Comparison of ENCODE assay signal across 24 cellular contexts in the genomic region with DNA sequence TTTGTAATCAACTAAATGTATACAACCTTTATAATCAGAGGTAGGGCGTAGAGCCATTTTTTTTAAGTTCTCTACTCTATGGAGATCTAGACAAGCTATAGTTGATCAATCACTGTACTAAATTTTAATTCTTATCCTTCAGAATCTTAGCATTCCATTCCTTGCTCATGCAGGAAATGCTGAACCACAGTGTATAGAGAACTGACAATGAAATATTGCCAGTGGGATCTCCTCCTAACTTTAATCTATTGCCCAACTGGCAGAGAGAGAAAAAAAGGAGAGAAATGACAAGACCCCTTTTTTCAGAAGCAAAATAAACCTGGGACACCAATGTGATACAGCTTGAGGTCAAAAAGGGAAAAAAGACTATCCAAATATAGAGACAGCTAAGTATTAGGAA. TPM values are rescaled to one million over a fixed set of nuclear protein-coding genes. Genes with fewer than 3 reads are reported as not detected.
DNase-seq lines count a peak whose midpoint lies in the region; FAIRE-seq and TF ChIP-seq lines count a peak whose summit lies in the region.
"Had no signal": no experiment of that assay in that cellular context is flagged by ENCODE, and none has a peak within 500 bp of the region (broad histone marks: within the 10 kb centered on the region; RNA-seq: fewer than 3 reads in every experiment).

No MANE protein-coding gene starts in this region.

- no peaks in the 10 kb centered on the region for H3K27me3 ChIP-seq in endothelial cell of umbilical vein (ENCODE audit: control insufficient read depth in 2 of 2, insufficient read depth in 2 of 2, low read length in 2 of 2)
- H3K27me3 ChIP-seq in WERI-Rb-1 (ENCODE audit: insufficient read depth, low read depth, severe bottlenecking): no peaks in the 10 kb centered on the region

- no peak overlapping the region for H3K9ac ChIP-seq in endothelial cell of umbilical vein (replicated peaks; ENCODE audit: extremely low read depth, insufficient read depth, low read length)

- H3K36me3 ChIP-seq in endothelial cell of umbilical vein (ENCODE audit: control insufficient read depth in 2 of 2, extremely low read depth in 1 of 2, insufficient read depth in 2 of 2, low read length in 2 of 2): no peaks in the 10 kb centered on the region
- H3K36me3 ChIP-seq in WERI-Rb-1: peaks cover 33% of the 10 kb centered on the region

- no peak overlapping the region for H3K4me3 ChIP-seq in endothelial cell of umbilical vein (replicated peaks in 1 of 3; ENCODE audit: insufficient read depth in 1 of 3, low read depth in 1 of 3, low read length in 3 of 3)
- no peak overlapping the region for H3K4me3 ChIP-seq in WERI-Rb-1 (ENCODE audit: low read depth, low read length)
- H3K4me3 ChIP-seq: K562, SK-N-MC had no signal

- TF ChIP-seq CTCF in HFFc6 (IDR thresholded peaks at IDR 0.05): no peak
- TF ChIP-seq CTCF in endothelial cell of umbilical vein (IDR thresholded peaks at IDR 0.05; ENCODE audit: extremely low read depth in 1 of 2, insufficient read depth in 1 of 2, low read depth in 1 of 2, low read length in 2 of 2): no peak
- TF ChIP-seq CTCF in WERI-Rb-1 (IDR thresholded peaks at IDR 0.05; ENCODE audit: low read depth, low read length): no peak

- no peaks in the 10 kb centered on the region for H3K9me3 Mint-ChIP-seq in HFFc6
- H3K9me3 Mint-ChIP-seq: CD8-positive, alpha-beta T cell had no signal

- DNase-seq in EH (ENCODE audit: low read depth): peak; percentile 53
- DNase-seq in HFFc6: peak; percentile 26
- DNase-seq in endothelial cell of umbilical vein (ENCODE audit: low read depth, low spot score): no peak
- DNase-seq in iris pigment epithelial cell (ENCODE audit: low read depth): peak; percentile 29
- DNase-seq in GM12892 (ENCODE audit: insufficient read length): no peak
- no peak for DNase-seq in erythroblast (lab: John Stamatoyannopoulos, UW)
- DNase-seq in WERI-Rb-1: no peak
- DNase-seq: C1 segment of cervical spinal cord; CD8-positive, alpha-beta T cell; DND-41; GF-D8; H7; MM.1S; NCI-H1092; NCI-H1436 treated with DMSO at 0.1 percent for 48 hours; NCI-H1930; NCI-H345; NCI-H524; NCI-H774; NK-92 treated with Interleukin-12 subunit alpha and Interleukin-12 subunit beta, amount 100 ng/mL, for 24 hours; SHP77 treated with DMSO at 0.1 percent for 48 hours had no signal

- no peak overlapping the region for H3K4me2 ChIP-seq in endothelial cell of umbilical vein (ENCODE audit: insufficient read depth, low read length)

- H3K27ac ChIP-seq in endothelial cell of umbilical vein (ENCODE audit: insufficient read depth, low read depth, low read length) (no peak overlapping the region), WERI-Rb-1 (no peak overlapping the region)
- H3K27ac ChIP-seq: RWPE1, SK-N-MC had no signal

- no peaks in the 10 kb centered on the region for H3K4me1 ChIP-seq in endothelial cell of umbilical vein (ENCODE audit: control insufficient read depth, extremely low read depth, insufficient read depth, low read length)

- H3K4me3 Mint-ChIP-seq in HFFc6: no peak overlapping the region
- H3K4me3 Mint-ChIP-seq: CD8-positive, alpha-beta T cell had no signal

- intact Hi-C loops in endothelial cell of umbilical vein (cut with micrococcal nuclease): no loop called here

- H3K36me3 Mint-ChIP-seq in HFFc6 (ENCODE audit: low read depth): 0 out of 2 replicates have a peak, but pooled peaks cover 8% of the 10 kb centered on the region

- no peaks in the 10 kb centered on the region for H3K27me3 Mint-ChIP-seq in HFFc6 (ENCODE audit: insufficient read depth)

- no peak overlapping the region for H2AFZ ChIP-seq in endothelial cell of umbilical vein (ENCODE audit: low read depth, low read length)

- no peaks in the 10 kb centered on the region for H3K79me2 ChIP-seq in endothelial cell of umbilical vein (ENCODE audit: control insufficient read depth, insufficient read depth, low read length)

- CTCF ChIA-PET in endothelial cell of umbilical vein (lab: Charles Lee): interaction anchor here (1.5 to 1.7 kb wide), 2 partner anchors 122 to 137 kb away, joined by 4 read pairs; no protein-coding TSS in a partner anchor

- BruUV-seq in endothelial cell of umbilical vein (replicated peaks; lab: Mats Ljungman, UMichigan): no TSS peak

- TF ChIP-seq POLR2A in endothelial cell of umbilical vein (IDR thresholded peaks at IDR 0.05; ENCODE audit: low read depth, low read length) (no peak), GM12892 (IDR thresholded peaks at IDR 0.05; ENCODE audit: low read depth, low read length) (no peak), erythroblast (IDR thresholded peaks at IDR 0.05; ENCODE audit: low read length) (no peak)

- H3K9me1 ChIP-seq in endothelial cell of umbilical vein (replicated peaks; ENCODE audit: control insufficient read depth, extremely low read depth, insufficient read depth, low read length): no peaks in the 10 kb centered on the region

- peaks cover 39% of the 10 kb centered on the region for H3K4me1 Mint-ChIP-seq in HFFc6 (ENCODE audit: low read depth)

- FAIRE-seq in endothelial cell of umbilical vein (lab: Jason Lieb, UNC) (peak; percentile 28), GM12892 (lab: Jason Lieb, UNC) (no peak)
- FAIRE-seq: K562 had no signal

- no peaks in the 10 kb centered on the region for H4K20me1 ChIP-seq in endothelial cell of umbilical vein (replicated peaks; ENCODE audit: control insufficient read depth, extremely low read depth, insufficient read depth, low read length)

- H3K9me3 ChIP-seq in endothelial cell of umbilical vein (replicated peaks; ENCODE audit: control insufficient read depth, insufficient read depth, low read length) (no peaks in the 10 kb centered on the region), WERI-Rb-1 (ENCODE audit: severe bottlenecking) (no peaks in the 10 kb centered on the region)

- POLR2A ChIA-PET in endothelial cell of umbilical vein (lab: Charles Lee): no interaction called here

- peak overlapping the region; percentile 32; the same call in 1 of the 2 replicates for H3K27ac Mint-ChIP-seq in HFFc6
- H3K27ac Mint-ChIP-seq: CD8-positive, alpha-beta T cell had no signal

- dilution Hi-C loops in endothelial cell of umbilical vein (cut with MboI; ENCODE audit: extremely low pct_ligation_motif_present, low sequenced_read_pairs): no loop called here

TF ChIP-seq in endothelial cell of umbilical vein, 7 proteins besides CTCF, POLR2A, EP300 and RAD21:
- TF ChIP-seq POLR2AphosphoS5 (IDR thresholded peaks at IDR 0.05; ENCODE audit: insufficient read depth, low read depth, low read length): no peak
- TF ChIP-seq GATA2 (IDR thresholded peaks at IDR 0.05; ENCODE audit: insufficient read depth, insufficient read length, low read depth, low read length): no peak
- TF ChIP-seq MYC (IDR thresholded peaks at IDR 0.05; ENCODE audit: low read depth, low read length): no peak
- TF ChIP-seq MAX (IDR thresholded peaks at IDR 0.05; ENCODE audit: insufficient read depth, insufficient read length): no peak
- no peak for TF ChIP-seq JUN (IDR thresholded peaks at IDR 0.05; ENCODE audit: borderline replicate concordance, insufficient read depth, insufficient read length, low read depth)
- TF ChIP-seq EZH2 (IDR thresholded peaks at IDR 0.05; ENCODE audit: borderline replicate concordance, low read depth, low read length, severe bottlenecking): no peak
- no peak for TF ChIP-seq FOS (IDR thresholded peaks at IDR 0.05; ENCODE audit: borderline replicate concordance, insufficient read depth, low read length)

RNA-seq across cellular contexts. Expression of gene PPP3CB, which starts 26.4 kb away (rescaled TPM):
- total RNA-seq in HFFc6 (2021; fragmentation: NEBNext Ultra II Directional; extraction: Animal tissue kit (Norgen Biotek cat#: 25700)): 10 to 100 TPM; 49.7 to 66.4 (median 59.8) TPM
- 29.8 and 30.4 TPM in 2 replicates for total RNA-seq in endothelial cell of umbilical vein
- polyA plus RNA-seq in endothelial cell of umbilical vein: 7.8 and 13.5 TPM in 2 replicates
- polyA plus RNA-seq in endothelial cell of umbilical vein (2011; cell fraction: cytosol; rRNA removed): 17.3 and 20.2 TPM in 2 replicates
- polyA plus RNA-seq in endothelial cell of umbilical vein (2011; cell fraction: nucleus; rRNA removed): 21.4 and 23.3 TPM in 2 replicates
- polyA plus RNA-seq in endothelial cell of umbilical vein (2012): 32.9 and 37.3 TPM in 2 replicates
- polyA minus RNA-seq in endothelial cell of umbilical vein: 16.7 and 17.1 TPM in 2 replicates
- 6.3 TPM for polyA minus RNA-seq in endothelial cell of umbilical vein (2011; cell fraction: cytosol; rRNA and poly(A)+ RNA removed)
- polyA minus RNA-seq in endothelial cell of umbilical vein (2011; cell fraction: nucleus; rRNA and poly(A)+ RNA removed): 24.3 and 32.6 TPM in 2 replicates
- polyA plus RNA-seq in GM12892 (2012; ENCODE audit: missing spikeins): 36.3 TPM

Comparison
In these comparisons a context has a peak if more than half of its experiments do, and no peak if none do; other contexts are left out.
1. DNase-seq: peak in EH (single experiment), HFFc6 (single experiment) and iris pigment epithelial cell (single experiment); none in endothelial cell of umbilical vein (single experiment), GM12892 (single experiment), erythroblast (0 of 2) and WERI-Rb-1 (single experiment).